21 cellular contexts compared by ENCODE assay signal in the genomic region with DNA sequence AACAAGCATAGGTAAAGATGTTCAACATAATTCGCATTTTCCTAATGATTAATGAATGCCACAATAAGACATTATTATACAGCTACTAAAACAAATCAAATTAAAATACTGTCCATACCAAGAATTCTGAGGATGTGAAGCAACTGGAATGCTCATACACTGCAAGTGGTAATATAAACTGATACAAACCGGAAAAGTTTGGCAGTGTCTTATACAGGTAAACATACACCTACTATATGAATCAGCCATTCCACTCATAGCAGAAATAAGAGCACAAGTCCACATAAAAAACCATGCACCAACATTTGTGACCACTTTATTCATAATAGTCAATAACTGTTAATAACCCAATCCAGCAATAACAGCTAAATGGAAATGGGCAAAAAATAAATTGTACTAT.
A peak's percentile ranks its signal among the peaks of the same experiment; 100 is the strongest.
DNase-seq lines count a peak whose midpoint lies in the region; ATAC-seq, FAIRE-seq and TF ChIP-seq lines count a peak whose summit lies in the region.
"Had no signal": no experiment of that assay in that cellular context is flagged by ENCODE, and none has a peak within 500 bp of the region (broad histone marks: within the 10 kb centered on the region; RNA-seq: fewer than 3 reads in every experiment).

No MANE protein-coding gene starts in this region.

- CTCF ChIA-PET in PC-3 (lab: Charles Lee), result interaction anchor here (0.8 kb wide), 1 partner anchor 541 kb away, joined by 3 read pairs; no protein-coding TSS in a partner anchor

- peak; percentile 15 for FAIRE-seq in endometrium (lab: Jason Lieb, UNC)
- FAIRE-seq: A204.1, HTR-8/SVneo had no signal

- no peaks in the 10 kb centered on the region for H3K9me2 ChIP-seq in PC-3 (replicated peaks; ENCODE audit: low read length)
- H3K9me2 ChIP-seq: SK-N-SH had no signal

- H3K36me3 ChIP-seq in PC-3 (ENCODE audit: low read depth, low read length) (no peaks in the 10 kb centered on the region), brain microvascular endothelial cell (replicated peaks) (no peaks in the 10 kb centered on the region)

- H3K9me3 Mint-ChIP-seq in natural killer cell, result no peaks in the 10 kb centered on the region
- H3K9me3 Mint-ChIP-seq: CD4-positive, alpha-beta memory T cell had no signal

- POLR2A ChIA-PET in PC-3 (lab: Charles Lee; ENCODE audit: unreplicated experiment), result interaction anchor here (0.6 kb wide), 1 partner anchor 9 kb away, joined by 19 read pairs; no protein-coding TSS in a partner anchor

- no peaks in the 10 kb centered on the region for H4K20me1 ChIP-seq in PC-3 (ENCODE audit: low read length)

- peak overlapping the region; percentile 21 for H3K4me2 ChIP-seq in PC-3 (ENCODE audit: low read length)
- H3K4me2 ChIP-seq: BLaER1 treated with 17β-estradiol and CSF1 and Interleukin-3, amounts not matched to agents 10 nM and 100 nM; SK-N-SH had no signal

- peak overlapping the region; percentile 2 to 91 for H3K27ac Mint-ChIP-seq in natural killer cell

- H3K4me3 Mint-ChIP-seq in natural killer cell, result no peak overlapping the region

- DNase-seq in EH (ENCODE audit: low read depth), result peak; percentile 21
- peak; percentile 79 for DNase-seq in PC-3
- no peak for DNase-seq in natural killer cell
- no peak for DNase-seq in brain microvascular endothelial cell
- DNase-seq in foreskin fibroblast, result no peak
- DNase-seq in iPS-NIHi7 (ENCODE audit: extremely low spot score), result no peak
- DNase-seq: CD4-positive, alpha-beta memory T cell; COR-L47; GF-D8; H7; KG1; MM.1S; NCI-H69; SK-N-SH; SW 1271 had no signal

- H2AFZ ChIP-seq in PC-3 (ENCODE audit: low read length), result no peak overlapping the region

- no TSS peak for BruUV-seq in PC-3 (replicated peaks; lab: Mats Ljungman, UMichigan)

- H3K4me3 ChIP-seq in PC-3 (ENCODE audit: low read length), result no peak overlapping the region
- H3K4me3 ChIP-seq in brain microvascular endothelial cell (ENCODE audit: low read depth, low read length), result no peak overlapping the region
- no peak overlapping the region for H3K4me3 ChIP-seq in foreskin fibroblast (ENCODE audit: low read depth in 1 of 2, low read length in 2 of 2)
- H3K4me3 ChIP-seq: BLaER1 treated with 17β-estradiol and CSF1 and Interleukin-3, amounts not matched to agents 10 nM and 100 nM had no signal

- H3K36me3 Mint-ChIP-seq in natural killer cell, result no peaks in the 10 kb centered on the region

- no peak overlapping the region for H3K9ac ChIP-seq in PC-3 (ENCODE audit: low read length)
- H3K9ac ChIP-seq: BLaER1 treated with 17β-estradiol and CSF1 and Interleukin-3, amounts not matched to agents 10 nM and 100 nM; SK-N-SH had no signal

- peaks cover 59% of the 10 kb centered on the region for H3K79me2 ChIP-seq in PC-3 (ENCODE audit: low read length)

- no peak overlapping the region for H3K27ac ChIP-seq in PC-3 (ENCODE audit: low read length)
- H3K27ac ChIP-seq in brain microvascular endothelial cell, result no peak overlapping the region

- no peaks in the 10 kb centered on the region for H3K27me3 Mint-ChIP-seq in natural killer cell (ENCODE audit: low read depth in 2 of 2)
- H3K27me3 Mint-ChIP-seq: CD4-positive, alpha-beta memory T cell had no signal

- no peak for TF ChIP-seq CTCF in PC-3 (conservative IDR thresholded peaks at IDR 0.05; ENCODE audit: low read depth, low read length)
- TF ChIP-seq CTCF in natural killer cell (IDR thresholded peaks at IDR 0.05), result no peak
- no peak for TF ChIP-seq CTCF in brain microvascular endothelial cell (IDR thresholded peaks at IDR 0.05; ENCODE audit: low read depth, low read length, missing control alignments)
- no peak for TF ChIP-seq CTCF in foreskin fibroblast (IDR thresholded peaks at IDR 0.05; ENCODE audit: low read depth, low read length)

- intact Hi-C loops in PC-3 (cut with micrococcal nuclease) (loop anchor here (5.0 kb wide), 1 partner anchor 46 kb away; no protein-coding TSS in a partner anchor), natural killer cell (cut with micrococcal nuclease) (loop anchor here (5.0 kb wide), 1 partner anchor 81 kb away; the partner anchor contains the start of gene FBXW7)

- no peaks in the 10 kb centered on the region for H3F3A ChIP-seq in PC-3 (ENCODE audit: low read length, unreplicated experiment)

- H3K9me3 ChIP-seq in PC-3 (ENCODE audit: low read length), result no peaks in the 10 kb centered on the region
- H3K9me3 ChIP-seq: SK-N-SH had no signal

- H3K4me1 ChIP-seq in PC-3 (ENCODE audit: insufficient read depth, low read length), result peaks cover 22% of the 10 kb centered on the region

- ATAC-seq in PC-3 (peak; percentile 92), natural killer cell (no peak), HG03457 (IDR thresholded peaks at IDR 0.05; ENCODE audit: unreplicated experiment) (no peak)
- ATAC-seq: Panc1 had no signal

- in situ Hi-C loops in brain microvascular endothelial cell (cut with HindIII; ENCODE audit: low pct_ligation_motif_present, low sequenced_read_pairs), result no loop called here

- H3K27me3 ChIP-seq in PC-3 (ENCODE audit: low read length) (no peaks in the 10 kb centered on the region), brain microvascular endothelial cell (replicated peaks) (no peaks in the 10 kb centered on the region)
- H3K27me3 ChIP-seq: BLaER1 treated with 17β-estradiol and CSF1 and Interleukin-3, amounts not matched to agents 10 nM and 100 nM had no signal

- peaks cover 53 to 61% of the 10 kb centered on the region in 2 donors for H3K4me1 Mint-ChIP-seq in natural killer cell

Comparison
In these comparisons a context has a peak if more than half of its experiments do, and no peak if none do; other contexts are left out.
1. DNase-seq: peak in EH (single experiment) and PC-3 (single experiment); none in natural killer cell (single experiment), brain microvascular endothelial cell (single experiment), foreskin fibroblast (0 of 2) and iPS-NIHi7 (single experiment).